ENCODE assay signal across 1 cellular context in the genomic region with DNA sequence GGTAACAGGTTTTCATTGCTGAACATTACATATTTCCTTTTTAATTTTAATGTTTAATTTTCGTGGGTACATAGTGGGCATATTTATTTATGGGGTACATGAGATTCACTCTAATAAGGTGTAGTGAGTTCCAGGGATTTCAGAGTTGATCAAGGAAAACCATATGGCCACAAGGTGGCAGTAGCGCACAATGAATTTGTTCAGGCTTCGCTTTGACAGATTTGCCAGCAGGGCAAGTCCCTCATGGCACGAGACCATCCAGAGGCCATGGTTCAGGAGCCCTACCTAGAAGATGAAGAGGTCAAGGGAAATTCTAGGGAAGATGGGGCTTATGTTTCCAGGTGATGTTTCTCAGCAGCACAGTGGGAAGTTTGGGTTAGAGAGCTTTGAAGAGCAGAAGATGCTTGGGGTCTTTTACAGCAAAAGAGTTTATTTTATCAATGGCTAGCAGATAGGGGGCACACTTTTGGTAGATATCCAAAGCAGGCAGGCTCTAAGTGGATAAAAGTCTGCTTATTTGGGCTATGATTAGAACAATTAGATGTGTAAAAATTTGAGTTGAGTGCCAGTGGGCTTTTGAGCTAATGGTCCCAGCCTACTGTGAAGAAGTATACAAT.
A peak's percentile ranks its signal among the peaks of the same experiment; 100 is the strongest.
TF ChIP-seq lines count a peak whose summit lies in the region.

No MANE protein-coding gene starts in this region.

TF ChIP-seq in K562, 482 proteins besides CTCF, POLR2A, EP300 and RAD21:
- no peak for TF ChIP-seq PRDM10 (IDR thresholded peaks at IDR 0.05; ENCODE audit: partially characterized antibody)
- no peak for TF ChIP-seq ZBTB7A (IDR thresholded peaks at IDR 0.05; ENCODE audit: borderline replicate concordance, control insufficient read depth, low read depth, low read length)
- no peak for TF ChIP-seq RFX5 (IDR thresholded peaks at IDR 0.05; ENCODE audit: low read depth, low read length)
- no peak for TF ChIP-seq CHD4 (IDR thresholded peaks at IDR 0.05; ENCODE audit: insufficient read depth, insufficient replicate concordance, low read depth, low read length, poor library complexity, severe bottlenecking)
- TF ChIP-seq CBFA2T2 (conservative IDR thresholded peaks at IDR 0.05): no peak
- no peak for TF ChIP-seq ZNF175 (CRISPR knock-in tag; IDR thresholded peaks at IDR 0.05; ENCODE audit: low read depth)
- peak; percentile 57; the same call in 1 of the 2 replicates for TF ChIP-seq STAG1 (CRISPR knock-in tag; IDR thresholded peaks at IDR 0.05; ENCODE audit: borderline replicate concordance)
- no peak for TF ChIP-seq ZBTB5 (IDR thresholded peaks at IDR 0.05)
- TF ChIP-seq, protein P1, sequence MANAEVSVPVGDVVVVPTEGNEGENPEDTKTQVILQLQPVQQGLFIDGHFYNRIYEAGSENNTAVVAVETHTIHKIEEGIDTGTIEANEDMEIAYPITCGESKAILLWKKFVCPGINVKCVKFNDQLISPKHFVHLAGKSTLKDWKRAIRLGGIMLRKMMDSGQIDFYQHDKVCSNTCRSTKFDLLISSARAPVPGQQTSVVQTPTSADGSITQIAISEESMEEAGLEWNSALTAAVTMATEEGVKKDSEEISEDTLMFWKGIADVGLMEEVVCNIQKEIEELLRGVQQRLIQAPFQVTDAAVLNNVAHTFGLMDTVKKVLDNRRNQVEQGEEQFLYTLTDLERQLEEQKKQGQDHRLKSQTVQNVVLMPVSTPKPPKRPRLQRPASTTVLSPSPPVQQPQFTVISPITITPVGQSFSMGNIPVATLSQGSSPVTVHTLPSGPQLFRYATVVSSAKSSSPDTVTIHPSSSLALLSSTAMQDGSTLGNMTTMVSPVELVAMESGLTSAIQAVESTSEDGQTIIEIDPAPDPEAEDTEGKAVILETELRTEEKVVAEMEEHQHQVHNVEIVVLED (CRISPR knock-in tag; IDR thresholded peaks at IDR 0.05): no peak
- TF ChIP-seq DEAF1 (CRISPR knock-in tag; IDR thresholded peaks at IDR 0.05): peak; percentile 38; the same call in 1 of the 2 replicates
- peak; percentile 89; the same call in 1 of the 2 replicates for TF ChIP-seq CBX1 (IDR thresholded peaks at IDR 0.05; ENCODE audit: low read depth)
- no peak for TF ChIP-seq TSC22D4 (tag; IDR thresholded peaks at IDR 0.05)
- TF ChIP-seq CBX2 (IDR thresholded peaks at IDR 0.05; ENCODE audit: insufficient read depth, low read length, poor library complexity, severe bottlenecking): no peak
- peak; percentile 57; the same call in 1 of the 2 replicates for TF ChIP-seq SMC3 (conservative IDR thresholded peaks at IDR 0.05; ENCODE audit: insufficient read depth, low read depth, low read length)
- no peak for TF ChIP-seq CBX5 (IDR thresholded peaks at IDR 0.05; ENCODE audit: borderline replicate concordance, low read depth)
- no peak for TF ChIP-seq NEUROD1 (IDR thresholded peaks at IDR 0.05; ENCODE audit: borderline replicate concordance, low read depth, low read length, partially characterized antibody)
- TF ChIP-seq E2F5 (CRISPR knock-in tag; IDR thresholded peaks at IDR 0.05): no peak
- no peak for TF ChIP-seq KDM5B (IDR thresholded peaks at IDR 0.05; ENCODE audit: insufficient replicate concordance, low read depth, low read length)
- TF ChIP-seq ELF2 (CRISPR knock-in tag; IDR thresholded peaks at IDR 0.05): no peak
- TF ChIP-seq KAT2B (IDR thresholded peaks at IDR 0.05; ENCODE audit: low read depth, low read length): no peak
- TF ChIP-seq CXXC5 (CRISPR knock-in tag; IDR thresholded peaks at IDR 0.05): no peak
- TF ChIP-seq PHB2 (IDR thresholded peaks at IDR 0.05; ENCODE audit: low read depth): no peak
- TF ChIP-seq BHLHE40 (IDR thresholded peaks at IDR 0.05; ENCODE audit: low read length): peak; percentile 54; the same call in 1 of the 2 replicates
- no peak for TF ChIP-seq CCAR2 (IDR thresholded peaks at IDR 0.05; ENCODE audit: low read depth, low read length)
- TF ChIP-seq FOXA3 (CRISPR knock-in tag; conservative IDR thresholded peaks at IDR 0.05 in 1 of 2, IDR thresholded peaks at IDR 0.05 in 1 of 2): no peak
- no peak for TF ChIP-seq TFAM (CRISPR knock-in tag; conservative IDR thresholded peaks at IDR 0.05)
- no peak for TF ChIP-seq TGIF2 (CRISPR knock-in tag; IDR thresholded peaks at IDR 0.05)
- TF ChIP-seq, protein P2, sequence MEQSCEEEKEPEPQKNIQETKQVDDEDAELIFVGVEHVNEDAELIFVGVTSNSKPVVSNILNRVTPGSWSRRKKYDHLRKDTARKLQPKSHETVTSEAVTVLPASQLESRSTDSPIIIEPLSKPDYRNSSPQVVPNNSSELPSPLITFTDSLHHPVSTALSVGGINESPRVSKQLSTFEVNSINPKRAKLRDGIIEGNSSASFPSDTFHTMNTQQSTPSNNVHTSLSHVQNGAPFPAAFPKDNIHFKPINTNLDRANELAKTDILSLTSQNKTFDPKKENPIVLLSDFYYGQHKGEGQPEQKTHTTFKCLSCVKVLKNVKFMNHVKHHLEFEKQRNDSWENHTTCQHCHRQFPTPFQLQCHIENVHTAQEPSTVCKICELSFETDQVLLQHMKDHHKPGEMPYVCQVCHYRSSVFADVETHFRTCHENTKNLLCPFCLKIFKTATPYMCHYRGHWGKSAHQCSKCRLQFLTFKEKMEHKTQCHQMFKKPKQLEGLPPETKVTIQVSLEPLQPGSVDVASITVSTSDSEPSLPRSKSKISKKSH (CRISPR knock-in tag; IDR thresholded peaks at IDR 0.05): 0 out of 2 replicates have a peak, but pooled peaks have one; percentile 54
- no peak for TF ChIP-seq CREB5 (CRISPR knock-in tag; IDR thresholded peaks at IDR 0.05)
- TF ChIP-seq TEAD2 (tag; IDR thresholded peaks at IDR 0.05): no peak
- peak in 1 of 2 experiments; percentile 66; a peak in 1 of 3 replicates for TF ChIP-seq CBX3 (IDR thresholded peaks at IDR 0.05; ENCODE audit: borderline replicate concordance in 1 of 2, low read length in 2 of 2)
- no peak for TF ChIP-seq SMARCA5 (IDR thresholded peaks at IDR 0.05)
- no peak for TF ChIP-seq KAT7 (CRISPR knock-in tag; IDR thresholded peaks at IDR 0.05; ENCODE audit: borderline replicate concordance)
- no peak for TF ChIP-seq ZNF584 (CRISPR knock-in tag; IDR thresholded peaks at IDR 0.05; ENCODE audit: low read depth)
TF ChIP-seq in K562: peak in this region for 7.
